ENCODE assay signal across 10 cellular contexts in the genomic region with DNA sequence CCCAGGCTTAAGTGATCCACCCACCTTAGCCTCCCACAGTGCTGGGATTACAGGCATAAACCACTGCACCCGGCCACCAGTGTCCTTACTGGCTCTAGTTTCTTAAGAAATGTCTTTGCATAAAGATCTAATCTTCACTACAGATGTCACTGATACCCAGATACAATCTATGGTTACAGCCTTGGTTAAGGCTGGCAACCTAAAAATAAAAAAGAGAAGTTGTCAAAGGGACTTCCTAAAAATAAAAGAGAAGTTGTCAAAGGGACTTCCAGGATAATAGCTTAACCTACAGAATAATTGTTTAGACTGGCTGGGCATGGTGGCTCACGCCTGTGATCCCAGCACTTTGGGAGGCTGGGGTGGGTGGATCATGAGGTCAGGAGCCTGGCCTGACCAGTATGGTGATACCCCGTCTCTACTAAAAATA. TPM values are rescaled to one million over a fixed set of nuclear protein-coding genes. Genes with fewer than 3 reads are reported as not detected.
DNase-seq lines count a peak whose midpoint lies in the region; ATAC-seq and TF ChIP-seq lines count a peak whose summit lies in the region.
"Had no signal": no experiment of that assay in that cellular context is flagged by ENCODE, and none has a peak within 500 bp of the region (broad histone marks: within the 10 kb centered on the region; RNA-seq: fewer than 3 reads in every experiment).

No MANE protein-coding gene starts in this region.

- peak overlapping the region; percentile 35 for H3K27ac Mint-ChIP-seq in activated naive CD8-positive, alpha-beta T cell treated with anti-CD3 and anti-CD28 coated beads, Interleukin-2, amount 50 U/mL, for 24 hours
- H3K27ac Mint-ChIP-seq in activated naive CD8-positive, alpha-beta T cell treated with anti-CD3 and anti-CD28 coated beads for 36 hours, result no peak overlapping the region

- DNase-seq in activated naive CD8-positive, alpha-beta T cell treated with anti-CD3 and anti-CD28 coated beads, Interleukin-2, amount 50 U/mL, for 24 hours, result no peak
- no peak for DNase-seq in activated naive CD8-positive, alpha-beta T cell treated with anti-CD3 and anti-CD28 coated beads for 36 hours
- DNase-seq in SKM-1 treated with dmso at 0.1 percent for 144 hours (lab: John Stamatoyannopoulos, UW; ENCODE audit: unreplicated experiment), result peak; percentile 83
- peak; percentile 15 for DNase-seq in superior temporal gyrus (ENCODE audit: extremely low spot score)
- no peak for DNase-seq in activated CD4-positive, alpha-beta T cell treated with anti-CD3 and anti-CD28 coated beads for 1 hour
- no peak for DNase-seq in effector CD4-positive, alpha-beta T cell
- DNase-seq: left cardiac atrium had no signal

- H3K27me3 Mint-ChIP-seq in activated naive CD8-positive, alpha-beta T cell treated with anti-CD3 and anti-CD28 coated beads, Interleukin-2, amount 50 U/mL, for 24 hours, result no peaks in the 10 kb centered on the region
- no peaks in the 10 kb centered on the region for H3K27me3 Mint-ChIP-seq in activated naive CD8-positive, alpha-beta T cell treated with anti-CD3 and anti-CD28 coated beads for 36 hours

- ATAC-seq in activated naive CD8-positive, alpha-beta T cell treated with anti-CD3 and anti-CD28 coated beads, Interleukin-2, amount 50 U/mL, for 24 hours, result no peak
- ATAC-seq in HG03045 (IDR thresholded peaks at IDR 0.05; ENCODE audit: unreplicated experiment), result peak; percentile 71
- no peak for ATAC-seq in SK-N-SH treated with all-trans-retinoic acid at 6 μM for 48 hours
- ATAC-seq: A549 had no signal

- no peak overlapping the region for H3K4me3 Mint-ChIP-seq in activated naive CD8-positive, alpha-beta T cell treated with anti-CD3 and anti-CD28 coated beads, Interleukin-2, amount 50 U/mL, for 24 hours
- no peak overlapping the region for H3K4me3 Mint-ChIP-seq in activated naive CD8-positive, alpha-beta T cell treated with anti-CD3 and anti-CD28 coated beads for 36 hours

- H3K36me3 Mint-ChIP-seq in activated naive CD8-positive, alpha-beta T cell treated with anti-CD3 and anti-CD28 coated beads, Interleukin-2, amount 50 U/mL, for 24 hours (ENCODE audit: low read depth), result peaks cover 45% of the 10 kb centered on the region
- peaks cover 59% of the 10 kb centered on the region for H3K36me3 Mint-ChIP-seq in activated naive CD8-positive, alpha-beta T cell treated with anti-CD3 and anti-CD28 coated beads for 36 hours

- H3K4me1 Mint-ChIP-seq in activated naive CD8-positive, alpha-beta T cell treated with anti-CD3 and anti-CD28 coated beads, Interleukin-2, amount 50 U/mL, for 24 hours, result peaks cover 12% of the 10 kb centered on the region
- H3K4me1 Mint-ChIP-seq in activated naive CD8-positive, alpha-beta T cell treated with anti-CD3 and anti-CD28 coated beads for 36 hours, result peaks cover 3% of the 10 kb centered on the region

- H3K9me3 Mint-ChIP-seq in activated naive CD8-positive, alpha-beta T cell treated with anti-CD3 and anti-CD28 coated beads, Interleukin-2, amount 50 U/mL, for 24 hours, result peaks cover 13% of the 10 kb centered on the region
- H3K9me3 Mint-ChIP-seq in activated naive CD8-positive, alpha-beta T cell treated with anti-CD3 and anti-CD28 coated beads for 36 hours, result peaks cover 19% of the 10 kb centered on the region

TF ChIP-seq in SK-N-SH treated with all-trans-retinoic acid at 6 μM for 48 hours, 23 proteins besides CTCF, POLR2A, EP300 and RAD21:
- TF ChIP-seq TCF4 (CRISPR knock-in tag; IDR thresholded peaks at IDR 0.05; ENCODE audit: borderline replicate concordance), result no peak
- TF ChIP-seq ESRRG (CRISPR knock-in tag; IDR thresholded peaks at IDR 0.05), result no peak
- no peak for TF ChIP-seq ZFP3 (CRISPR knock-in tag; IDR thresholded peaks at IDR 0.05)
- TF ChIP-seq, protein P1, sequence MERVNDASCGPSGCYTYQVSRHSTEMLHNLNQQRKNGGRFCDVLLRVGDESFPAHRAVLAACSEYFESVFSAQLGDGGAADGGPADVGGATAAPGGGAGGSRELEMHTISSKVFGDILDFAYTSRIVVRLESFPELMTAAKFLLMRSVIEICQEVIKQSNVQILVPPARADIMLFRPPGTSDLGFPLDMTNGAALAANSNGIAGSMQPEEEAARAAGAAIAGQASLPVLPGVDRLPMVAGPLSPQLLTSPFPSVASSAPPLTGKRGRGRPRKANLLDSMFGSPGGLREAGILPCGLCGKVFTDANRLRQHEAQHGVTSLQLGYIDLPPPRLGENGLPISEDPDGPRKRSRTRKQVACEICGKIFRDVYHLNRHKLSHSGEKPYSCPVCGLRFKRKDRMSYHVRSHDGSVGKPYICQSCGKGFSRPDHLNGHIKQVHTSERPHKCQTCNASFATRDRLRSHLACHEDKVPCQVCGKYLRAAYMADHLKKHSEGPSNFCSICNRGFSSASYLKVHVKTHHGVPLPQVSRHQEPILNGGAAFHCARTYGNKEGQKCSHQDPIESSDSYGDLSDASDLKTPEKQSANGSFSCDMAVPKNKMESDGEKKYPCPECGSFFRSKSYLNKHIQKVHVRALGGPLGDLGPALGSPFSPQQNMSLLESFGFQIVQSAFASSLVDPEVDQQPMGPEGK (CRISPR knock-in tag; IDR thresholded peaks at IDR 0.05; ENCODE audit: borderline replicate concordance), result no peak
- TF ChIP-seq BACH2 (CRISPR knock-in tag; IDR thresholded peaks at IDR 0.05; ENCODE audit: borderline replicate concordance), result no peak
- TF ChIP-seq POU6F1 (CRISPR knock-in tag; IDR thresholded peaks at IDR 0.05; ENCODE audit: borderline replicate concordance, low read depth), result no peak
- no peak for TF ChIP-seq CSDC2 (CRISPR knock-in tag; IDR thresholded peaks at IDR 0.05)
- TF ChIP-seq ISL1 (CRISPR knock-in tag; IDR thresholded peaks at IDR 0.05), result no peak
- TF ChIP-seq RARB (CRISPR knock-in tag; IDR thresholded peaks at IDR 0.05), result no peak
- no peak for TF ChIP-seq ZFP30 (CRISPR knock-in tag; IDR thresholded peaks at IDR 0.05)
- no peak for TF ChIP-seq CREB5 (CRISPR knock-in tag; IDR thresholded peaks at IDR 0.05; ENCODE audit: low read depth)
- no peak for TF ChIP-seq ZNF565 (CRISPR knock-in tag; conservative IDR thresholded peaks at IDR 0.05; ENCODE audit: low read depth)
- TF ChIP-seq GLIS3 (CRISPR knock-in tag; IDR thresholded peaks at IDR 0.05), result no peak
- no peak for TF ChIP-seq ZNF8 (CRISPR knock-in tag; IDR thresholded peaks at IDR 0.05)
- TF ChIP-seq, protein P2, sequence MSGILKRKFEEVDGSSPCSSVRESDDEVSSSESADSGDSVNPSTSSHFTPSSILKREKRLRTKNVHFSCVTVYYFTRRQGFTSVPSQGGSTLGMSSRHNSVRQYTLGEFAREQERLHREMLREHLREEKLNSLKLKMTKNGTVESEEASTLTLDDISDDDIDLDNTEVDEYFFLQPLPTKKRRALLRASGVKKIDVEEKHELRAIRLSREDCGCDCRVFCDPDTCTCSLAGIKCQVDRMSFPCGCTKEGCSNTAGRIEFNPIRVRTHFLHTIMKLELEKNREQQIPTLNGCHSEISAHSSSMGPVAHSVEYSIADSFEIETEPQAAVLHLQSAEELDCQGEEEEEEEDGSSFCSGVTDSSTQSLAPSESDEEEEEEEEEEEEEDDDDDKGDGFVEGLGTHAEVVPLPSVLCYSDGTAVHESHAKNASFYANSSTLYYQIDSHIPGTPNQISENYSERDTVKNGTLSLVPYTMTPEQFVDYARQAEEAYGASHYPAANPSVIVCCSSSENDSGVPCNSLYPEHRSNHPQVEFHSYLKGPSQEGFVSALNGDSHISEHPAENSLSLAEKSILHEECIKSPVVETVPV (CRISPR knock-in tag; IDR thresholded peaks at IDR 0.05), result no peak
- no peak for TF ChIP-seq ARNTL (CRISPR knock-in tag; IDR thresholded peaks at IDR 0.05; ENCODE audit: borderline replicate concordance, low read depth)
- no peak for TF ChIP-seq OSR1 (CRISPR knock-in tag; IDR thresholded peaks at IDR 0.05)

RNA-seq across cellular contexts. Expression of gene ETFBKMT, which starts 27.6 kb away (rescaled TPM):
- under 1 TPM; 0.64 to 0.99 TPM for total RNA-seq in activated naive CD8-positive, alpha-beta T cell treated with anti-CD3 and anti-CD28 coated beads for 36 hours

RNA-seq across cellular contexts. Expression of gene AMN1, which starts 41.7 kb away (rescaled TPM):
- 1 to 10 TPM; 2.7 to 3.7 TPM for total RNA-seq in activated naive CD8-positive, alpha-beta T cell treated with anti-CD3 and anti-CD28 coated beads for 36 hours

Comparison
In these comparisons a context has a peak if more than half of its experiments do, and no peak if none do; other contexts are left out.
1. DNase-seq: peak in SKM-1 treated with dmso at 0.1 percent for 144 hours (single experiment) and superior temporal gyrus (single experiment); none in activated naive CD8-positive, alpha-beta T cell treated with anti-CD3 and anti-CD28 coated beads, Interleukin-2, amount 50 U/mL, for 24 hours (single experiment), activated naive CD8-positive, alpha-beta T cell treated with anti-CD3 and anti-CD28 coated beads for 36 hours (single experiment), activated CD4-positive, alpha-beta T cell treated with anti-CD3 and anti-CD28 coated beads for 1 hour (single experiment) and effector CD4-positive, alpha-beta T cell (single experiment).